In the genomic region with DNA sequence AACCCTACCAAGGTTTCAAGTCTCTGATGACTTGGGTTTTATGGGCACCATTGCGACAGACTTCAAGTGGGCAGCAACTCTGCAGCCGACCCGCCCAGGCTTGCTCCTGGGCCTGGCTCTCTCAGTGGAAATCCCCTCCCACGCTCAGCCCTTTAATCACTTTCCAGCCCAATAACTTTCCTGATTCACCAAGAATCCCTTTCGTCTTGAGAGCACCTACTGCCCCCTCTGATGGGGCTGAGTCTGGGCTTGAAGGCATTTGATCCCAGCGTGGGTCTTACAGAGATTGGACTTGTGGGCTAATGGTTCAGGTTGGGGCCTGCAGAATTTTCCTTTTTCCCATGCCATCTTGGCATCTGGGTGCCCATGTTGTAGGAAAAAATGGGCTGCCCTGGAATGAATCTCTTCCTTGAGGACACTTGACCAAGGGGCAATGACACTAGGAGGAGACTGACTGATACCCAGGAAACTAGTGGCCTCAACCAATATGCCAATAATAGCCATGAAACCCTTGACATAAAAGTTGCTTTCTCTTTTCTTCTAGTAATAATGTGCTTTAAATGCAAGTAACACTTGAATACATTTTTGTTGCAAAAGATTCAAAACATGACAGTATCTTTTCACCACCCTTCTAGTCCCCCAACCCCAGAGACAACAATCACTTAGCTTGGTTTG, we compare ENCODE assay signal across 17 cellular contexts. TPM values are rescaled to one million over a fixed set of nuclear protein-coding genes. Genes with fewer than 3 reads are reported as not detected.
DNase-seq lines count a peak whose midpoint lies in the region; ATAC-seq, FAIRE-seq and TF ChIP-seq lines count a peak whose summit lies in the region.
"Had no signal": no experiment of that assay in that cellular context is flagged by ENCODE, and none has a peak within 500 bp of the region (broad histone marks: within the 10 kb centered on the region; RNA-seq: fewer than 3 reads in every experiment).

No MANE protein-coding gene starts in this region.

- DNase-seq in GM12891 (ENCODE audit: insufficient read length, low spot score) (no peak), NB4 (ENCODE audit: low read depth) (peak; percentile 54), tibial nerve (ENCODE audit: low spot score in 2 of 2) (no peak), G401 (ENCODE audit: low spot score) (no peak), NCI-H774 (lab: John Stamatoyannopoulos, UW) (no peak)
- DNase-seq: activated naive CD8-positive, alpha-beta T cell treated with anti-CD3 and anti-CD28 coated beads, Interleukin-2, amount 10 ng/mL, durations not matched to agents 7 days and 5 days; Caco-2; H9; NCI-H146; NCI-H69 had no signal

- peak; percentile 56 for FAIRE-seq in GM12891 (lab: Jason Lieb, UNC)
- FAIRE-seq: frontal cortex, islet of Langerhans had no signal

- TF ChIP-seq EP300 in tibial nerve (IDR thresholded peaks at IDR 0.05), result no peak

- no peaks in the 10 kb centered on the region for H3K9me3 ChIP-seq in tibial nerve
- H3K9me3 ChIP-seq: Caco-2, SJSA1 had no signal

- no peaks in the 10 kb centered on the region for H3K36me3 ChIP-seq in tibial nerve

- no peak for TF ChIP-seq POLR2A in GM12891 (IDR thresholded peaks at IDR 0.05; ENCODE audit: low read depth, low read length)
- TF ChIP-seq POLR2A in NB4 (IDR thresholded peaks at IDR 0.05; ENCODE audit: extremely low read depth, insufficient read length), result no peak
- TF ChIP-seq POLR2A in tibial nerve (IDR thresholded peaks at IDR 0.05), result no peak

- in situ Hi-C loops in G401 (cut with HindIII; ENCODE audit: low sequenced_read_pairs), result loop anchor here (5.0 kb wide), 1 partner anchor 80 kb away; a partner anchor contains a TSS

- no peaks in the 10 kb centered on the region for H3K27me3 ChIP-seq in tibial nerve
- H3K27me3 ChIP-seq: SJSA1 had no signal

- H3K4me1 ChIP-seq in tibial nerve, result peaks cover 0 to 46% (median 11%) of the 10 kb centered on the region in 4 donors

- WGBS in tibial nerve, 2 donors, result 49 to 51% methylated on average over 6 of the region's 6 CpGs

- ATAC-seq in esophagus mucosa, result peak; percentile 35
- ATAC-seq in HG02642 (IDR thresholded peaks at IDR 0.05; ENCODE audit: poor library complexity, unreplicated experiment), result no peak
- ATAC-seq: sciatic nerve had no signal

- TF ChIP-seq CTCF in NB4 (IDR thresholded peaks at IDR 0.05; ENCODE audit: low read depth, low read length), result no peak
- no peak for TF ChIP-seq CTCF in tibial nerve (IDR thresholded peaks at IDR 0.05)

- H3K27ac ChIP-seq in tibial nerve, result peak overlapping the region in 3 of 4 donors; percentile 46 to 97 (median 72)
- H3K27ac ChIP-seq: SJSA1 had no signal

- H3K4me3 ChIP-seq in NB4 (ENCODE audit: low read depth, low read length), result no peak overlapping the region
- H3K4me3 ChIP-seq in tibial nerve, result no peak overlapping the region
- H3K4me3 ChIP-seq: SJSA1 had no signal

TF ChIP-seq in GM12891, 5 proteins besides CTCF, POLR2A, EP300 and RAD21:
- TF ChIP-seq POLR2AphosphoS5 (IDR thresholded peaks at IDR 0.05; ENCODE audit: low read depth, low read length) (no peak), SPI1 (IDR thresholded peaks at IDR 0.05; ENCODE audit: low read depth, low read length) (no peak), TAF1 (IDR thresholded peaks at IDR 0.05; ENCODE audit: low read depth, low read length) (no peak), POU2F2 (IDR thresholded peaks at IDR 0.05; ENCODE audit: low read depth, low read length) (no peak), PAX5 (IDR thresholded peaks at IDR 0.05; ENCODE audit: insufficient read depth, low read length, severe bottlenecking) (no peak)

RNA-seq across cellular contexts. Expression of a gene that starts 7.8 kb away (rescaled TPM):
- polyA plus RNA-seq in GM12891 (2012; ENCODE audit: low read depth, missing spikeins), result 19.4 TPM
- total RNA-seq in esophagus mucosa (78.6 TPM), tibial nerve (100 to 1,000 TPM; 243 to 301 (median 271) TPM)
- total RNA-seq in G401 (2014; rRNA removed; shearing (Covaris generic)), result 400 and 462 TPM in 2 replicates

RNA-seq across cellular contexts. Expression of a gene that starts 30.1 kb away (rescaled TPM):
- 21.0 TPM for polyA plus RNA-seq in GM12891 (2012; ENCODE audit: low read depth, missing spikeins)
- 115 TPM for total RNA-seq in esophagus mucosa
- 1,000 to 10,000 TPM in 3 of 4 donors, 100 to 1,000 TPM in 1; 548 to 1,751 (median 1,444) TPM for total RNA-seq in tibial nerve
- 176 and 198 TPM in 2 replicates for total RNA-seq in G401 (2014; rRNA removed; shearing (Covaris generic))

RNA-seq across cellular contexts. Expression of a gene that starts 55.3 kb away (rescaled TPM):
- polyA plus RNA-seq in GM12891 (2012; ENCODE audit: low read depth, missing spikeins), result 0.50 TPM
- total RNA-seq in esophagus mucosa, result not detected
- total RNA-seq in tibial nerve, result 1 to 10 TPM in 1 of 4 donors, under 1 TPM in 1, not detected in 2; under 0.01 to 3.5 TPM
- total RNA-seq in G401 (2014; rRNA removed; shearing (Covaris generic)), result 57.1 and 57.8 TPM in 2 replicates
- total RNA-seq: activated naive CD8-positive, alpha-beta T cell treated with anti-CD3 and anti-CD28 coated beads, Interleukin-2, amount 10 ng/mL, durations not matched to agents 7 days and 5 days; Caco-2; H9; HT1080; SJSA1 had no signal

Comparison
In these comparisons a context has a peak if more than half of its experiments do, and no peak if none do; other contexts are left out.
1. RNA of a gene that starts 55.3 kb away (total RNA-seq): 57.1 to 57.8 TPM in G401; under 0.01 to 3.5 TPM in tibial nerve and not detected in esophagus mucosa (single experiment); every median in the first group is over 10 times any median in the second.